In the genomic region with DNA sequence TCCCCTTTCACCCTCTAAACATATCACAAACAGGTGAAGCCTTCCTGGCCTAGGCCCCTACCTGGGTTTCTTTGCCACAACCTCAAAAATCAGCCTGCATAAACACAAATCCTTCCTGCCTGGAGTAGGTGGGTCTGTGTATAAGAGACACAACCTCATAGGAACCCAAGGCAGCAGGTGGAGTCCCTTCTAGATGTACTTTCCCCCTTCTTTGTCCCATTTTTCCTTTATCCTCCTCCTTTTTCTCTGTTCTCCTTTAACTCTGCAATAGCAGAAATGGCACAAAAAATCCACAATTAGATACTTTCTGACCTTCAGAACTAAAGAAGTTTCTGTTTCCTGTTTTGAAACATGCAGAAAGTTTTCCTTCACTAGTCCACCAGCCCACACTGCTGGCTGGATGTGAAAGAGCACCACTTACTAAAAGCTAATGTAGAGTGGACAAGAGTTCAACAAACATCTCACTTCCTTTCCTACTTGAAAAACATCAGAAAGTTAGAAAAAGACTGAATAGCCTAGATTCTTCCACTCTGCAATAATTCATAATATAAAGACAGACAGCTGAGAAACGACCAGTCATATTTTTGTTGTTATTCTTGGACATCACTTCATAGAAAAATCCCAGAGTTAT, we compare ENCODE assay signal across 9 cellular contexts. TPM values are rescaled to one million over a fixed set of nuclear protein-coding genes. Genes with fewer than 3 reads are reported as not detected.
A peak's percentile ranks its signal among the peaks of the same experiment; 100 is the strongest.
DNase-seq lines count a peak whose midpoint lies in the region; ATAC-seq and TF ChIP-seq lines count a peak whose summit lies in the region.
"Had no signal": no experiment of that assay in that cellular context is flagged by ENCODE, and none has a peak within 500 bp of the region (broad histone marks: within the 10 kb centered on the region; RNA-seq: fewer than 3 reads in every experiment).

No MANE protein-coding gene starts in this region.

- no peak overlapping the region for H2AFZ ChIP-seq in H9 (ENCODE audit: low read length)

- H3K27ac ChIP-seq in gastroesophageal sphincter (peak overlapping the region; percentile 57 to 64 (median 60)), thoracic aorta (peak overlapping the region; percentile 41 to 86), H9 (ENCODE audit: insufficient read length, low read depth, low read length) (no peak overlapping the region)

- TF ChIP-seq EP300 in gastroesophageal sphincter (IDR thresholded peaks at IDR 0.05): no peak

- H3K4me3 ChIP-seq in gastroesophageal sphincter: no peak overlapping the region
- H3K4me3 ChIP-seq in thoracic aorta: peak overlapping the region; percentile 12

- DNase-seq in activated CD4-positive, alpha-beta memory T cell treated with anti-CD3 and anti-CD28 coated beads for 36 hours: no peak
- DNase-seq in activated CD4-positive, alpha-beta memory T cell treated with anti-CD3 and anti-CD28 coated beads, Interleukin-2, amount 10 ng/mL, durations not matched to agents 7 days and 5 days: no peak
- DNase-seq in thoracic aorta (ENCODE audit: low spot score): no peak
- no peak for DNase-seq in H9
- no peak for DNase-seq in effector CD4-positive, alpha-beta T cell
- DNase-seq: NCI-H1048 had no signal

- peaks cover 19% of the 10 kb centered on the region for H3K36me3 Mint-ChIP-seq in activated CD4-positive, alpha-beta memory T cell treated with anti-CD3 and anti-CD28 coated beads for 36 hours
- H3K36me3 Mint-ChIP-seq in activated CD4-positive, alpha-beta memory T cell treated with anti-CD3 and anti-CD28 coated beads, Interleukin-2, amount 10 ng/mL, durations not matched to agents 7 days and 5 days (ENCODE audit: low read depth): peaks cover 20% of the 10 kb centered on the region
- H3K36me3 Mint-ChIP-seq in H9 (ENCODE audit: insufficient read depth in 1 of 3, low read depth in 3 of 3): no peaks in the 10 kb centered on the region

- H3K4ac ChIP-seq in H9 (ENCODE audit: low read depth, low read length): no peak overlapping the region

- H3K23ac ChIP-seq in H9 (ENCODE audit: insufficient read length, low read depth, low read length): no peak overlapping the region

- H3K4me2 ChIP-seq in H9 (ENCODE audit: insufficient read depth, insufficient read length, low read length): no peak overlapping the region

- H3K18ac ChIP-seq in H9 (ENCODE audit: insufficient read length, low read depth, low read length): no peak overlapping the region

- peak overlapping the region; percentile 71 for H3K27ac Mint-ChIP-seq in activated CD4-positive, alpha-beta memory T cell treated with anti-CD3 and anti-CD28 coated beads for 36 hours
- H3K27ac Mint-ChIP-seq in activated CD4-positive, alpha-beta memory T cell treated with anti-CD3 and anti-CD28 coated beads, Interleukin-2, amount 10 ng/mL, durations not matched to agents 7 days and 5 days: no peak overlapping the region
- no peak overlapping the region for H3K27ac Mint-ChIP-seq in H9

- H2BK20ac ChIP-seq in H9 (ENCODE audit: low read depth, low read length, poor library complexity, severe bottlenecking): no peak overlapping the region

- no peaks in the 10 kb centered on the region for H3K27me3 ChIP-seq in gastroesophageal sphincter
- no peaks in the 10 kb centered on the region for H3K27me3 ChIP-seq in thoracic aorta (replicated peaks; ENCODE audit: insufficient read depth)
- H3K27me3 ChIP-seq in H9 (ENCODE audit: insufficient read depth, low read length): no peaks in the 10 kb centered on the region

- H3K23me2 ChIP-seq in H9 (ENCODE audit: insufficient read length, low read depth, low read length, poor library complexity, severe bottlenecking): no peaks in the 10 kb centered on the region

- CTCF ChIA-PET in activated CD4-positive, alpha-beta memory T cell treated with anti-CD3 and anti-CD28 coated beads for 36 hours (lab: Charles Lee): interaction anchor here (0.9 to 2.3 kb wide), 2 partner anchors 11 to 349 kb away, joined by 3 to 7 read pairs; partner anchors contain the start of gene SLC40A1
- CTCF ChIA-PET in activated CD4-positive, alpha-beta memory T cell treated with anti-CD3 and anti-CD28 coated beads, Interleukin-2, amount 10 ng/mL, durations not matched to agents 7 days and 5 days (lab: Charles Lee): interaction anchor here (1.6 kb wide), 1 partner anchor 11 kb away, joined by 3 read pairs; the partner anchor contains the start of gene SLC40A1

- H3K27me3 Mint-ChIP-seq in activated CD4-positive, alpha-beta memory T cell treated with anti-CD3 and anti-CD28 coated beads for 36 hours: no peaks in the 10 kb centered on the region
- H3K27me3 Mint-ChIP-seq in activated CD4-positive, alpha-beta memory T cell treated with anti-CD3 and anti-CD28 coated beads, Interleukin-2, amount 10 ng/mL, durations not matched to agents 7 days and 5 days: no peaks in the 10 kb centered on the region
- peaks cover 35% of the 10 kb centered on the region for H3K27me3 Mint-ChIP-seq in H9 (ENCODE audit: low read depth)

- no peak overlapping the region for H3K14ac ChIP-seq in H9 (ENCODE audit: insufficient read depth, low read length)

- H2BK120ac ChIP-seq in H9 (ENCODE audit: low read depth, low read length, poor library complexity, severe bottlenecking): no peak overlapping the region

- TF ChIP-seq POLR2A in gastroesophageal sphincter (IDR thresholded peaks at IDR 0.05): no peak

- no peak overlapping the region for H3T11ph ChIP-seq in H9 (ENCODE audit: low read length)

- H2BK12ac ChIP-seq in H9 (ENCODE audit: insufficient read length, low read depth, low read length): no peak overlapping the region

- no peak overlapping the region for H4K8ac ChIP-seq in H9 (replicated peaks; ENCODE audit: insufficient read length, low read depth, low read length)

- no peak overlapping the region for H2AK5ac ChIP-seq in H9 (ENCODE audit: insufficient read length, low read length)

- H3K4me3 Mint-ChIP-seq in activated CD4-positive, alpha-beta memory T cell treated with anti-CD3 and anti-CD28 coated beads for 36 hours: no peak overlapping the region
- H3K4me3 Mint-ChIP-seq in activated CD4-positive, alpha-beta memory T cell treated with anti-CD3 and anti-CD28 coated beads, Interleukin-2, amount 10 ng/mL, durations not matched to agents 7 days and 5 days: no peak overlapping the region
- H3K4me3 Mint-ChIP-seq in H9: no peak overlapping the region

- no peak overlapping the region for H2BK5ac ChIP-seq in H9 (ENCODE audit: insufficient read length, low read length)

- H4K20me1 ChIP-seq in H9 (ENCODE audit: control insufficient read depth, insufficient read depth, insufficient read length): no peaks in the 10 kb centered on the region

- POLR2A ChIA-PET in activated CD4-positive, alpha-beta memory T cell treated with anti-CD3 and anti-CD28 coated beads for 36 hours (lab: Charles Lee): interaction anchor here (1.4 kb wide), 1 partner anchor 11 kb away, joined by 4 read pairs; the partner anchor contains the start of gene SLC40A1
- POLR2A ChIA-PET in activated CD4-positive, alpha-beta memory T cell treated with anti-CD3 and anti-CD28 coated beads, Interleukin-2, amount 10 ng/mL, durations not matched to agents 7 days and 5 days (lab: Charles Lee): interaction anchor here (0.8 to 1.7 kb wide), 2 partner anchors 11 to 518 kb away, joined by 3 to 5 read pairs; partner anchors contain the start of gene SLC40A1

- H3K4me1 ChIP-seq in gastroesophageal sphincter (peaks cover 6 to 78% (median 12%) of the 10 kb centered on the region in 3 donors), thoracic aorta (ENCODE audit: control insufficient read depth in 1 of 2, low read depth in 2 of 2) (peaks cover 41 to 93% of the 10 kb centered on the region in 2 donors), H9 (ENCODE audit: insufficient read depth, low read length) (no peaks in the 10 kb centered on the region)

- H3K4me1 Mint-ChIP-seq in activated CD4-positive, alpha-beta memory T cell treated with anti-CD3 and anti-CD28 coated beads for 36 hours (ENCODE audit: low read depth): peaks cover 35% of the 10 kb centered on the region
- peaks cover 22% of the 10 kb centered on the region for H3K4me1 Mint-ChIP-seq in activated CD4-positive, alpha-beta memory T cell treated with anti-CD3 and anti-CD28 coated beads, Interleukin-2, amount 10 ng/mL, durations not matched to agents 7 days and 5 days
- no peaks in the 10 kb centered on the region for H3K4me1 Mint-ChIP-seq in H9

- no peak overlapping the region for H4K91ac ChIP-seq in H9 (ENCODE audit: insufficient read length, low read depth, low read length)

- H3K9me3 Mint-ChIP-seq in activated CD4-positive, alpha-beta memory T cell treated with anti-CD3 and anti-CD28 coated beads for 36 hours: no peaks in the 10 kb centered on the region
- H3K9me3 Mint-ChIP-seq in activated CD4-positive, alpha-beta memory T cell treated with anti-CD3 and anti-CD28 coated beads, Interleukin-2, amount 10 ng/mL, durations not matched to agents 7 days and 5 days: no peaks in the 10 kb centered on the region
- H3K9me3 Mint-ChIP-seq in H9: no peaks in the 10 kb centered on the region

- intact Hi-C loops in activated CD4-positive, alpha-beta memory T cell treated with anti-CD3 and anti-CD28 coated beads for 36 hours (cut with micrococcal nuclease): no loop called here

- no peaks in the 10 kb centered on the region for H3K79me1 ChIP-seq in H9 (ENCODE audit: insufficient read depth, low read depth, low read length, poor library complexity, severe bottlenecking)

- no peak overlapping the region for H3K56ac ChIP-seq in H9 (ENCODE audit: insufficient read length, low read depth, low read length)

- no peak overlapping the region for H4K5ac ChIP-seq in H9 (ENCODE audit: insufficient read length, low read depth, low read length)

- H3K9ac ChIP-seq in H9 (ENCODE audit: extremely low read depth, insufficient read length, low read length): no peak overlapping the region

- H2BK15ac ChIP-seq in H9 (ENCODE audit: low read depth, low read length): no peak overlapping the region

- H3K9me3 ChIP-seq in gastroesophageal sphincter (no peaks in the 10 kb centered on the region), thoracic aorta (no peaks in the 10 kb centered on the region), H9 (ENCODE audit: control insufficient read depth, low read depth, low read length) (no peaks in the 10 kb centered on the region)

- WGBS in gastroesophageal sphincter (ENCODE audit: low coverage in 1 of 2), 2 donors: 0 to 17% methylated on average over 1 of the region's 1 CpG
- no CpG with 5 or more reads among the region's 1 CpG for WGBS in H9 (ENCODE audit: extremely low coverage, insufficient read length, low lambda C conversion rate)

- peak in 2 of 4 experiments; percentile 42 to 44 for TF ChIP-seq CTCF in gastroesophageal sphincter (IDR thresholded peaks at IDR 0.05)
- no peak for TF ChIP-seq CTCF in thoracic aorta (IDR thresholded peaks at IDR 0.05)
- no peak for TF ChIP-seq CTCF in H9 (conservative IDR thresholded peaks at IDR 0.05)

- peak; percentile 69 for ATAC-seq in SK-N-SH treated with all-trans-retinoic acid at 6 μM for 48 hours
- no peak for ATAC-seq in gastroesophageal sphincter
- peak; percentile 49 for ATAC-seq in thoracic aorta (ENCODE audit: insufficient number of reproducible peaks, low FRiP score, low read depth)
- ATAC-seq in HG03439 (IDR thresholded peaks at IDR 0.05; ENCODE audit: unreplicated experiment): no peak

- H3K36me3 ChIP-seq in gastroesophageal sphincter (peaks cover 0 to 82% of the 10 kb centered on the region in 2 donors), thoracic aorta (peaks cover 22% of the 10 kb centered on the region)

- H3K79me2 ChIP-seq in H9 (ENCODE audit: insufficient read depth, low read length): no peaks in the 10 kb centered on the region

RNA-seq across cellular contexts. Expression of gene SLC40A1, which starts 11.2 kb away (rescaled TPM):
- total RNA-seq in activated CD4-positive, alpha-beta memory T cell treated with anti-CD3 and anti-CD28 coated beads for 36 hours: 1 to 10 TPM; 4.7 to 4.8 TPM
- total RNA-seq in activated CD4-positive, alpha-beta memory T cell treated with anti-CD3 and anti-CD28 coated beads, Interleukin-2, amount 10 ng/mL, durations not matched to agents 7 days and 5 days: 1 to 10 TPM; 4.4 to 6.0 TPM
- total RNA-seq in gastroesophageal sphincter: 10 to 100 TPM; 32.1 to 96.3 (median 57.2) TPM
- total RNA-seq in thoracic aorta: 100 to 1,000 TPM in 1 of 2 donors, 10 to 100 TPM in 1; 76.5 to 118 TPM
- not detected in 2 replicates for total RNA-seq in H9 (2021)

Comparison
In these comparisons a context has a peak if more than half of its experiments do, and no peak if none do; other contexts are left out.
1. ATAC-seq: peak in SK-N-SH treated with all-trans-retinoic acid at 6 μM for 48 hours (single experiment) and thoracic aorta (single experiment); none in gastroesophageal sphincter (single experiment) and HG03439 (single experiment).
2. RNA of gene SLC40A1, which starts 11.2 kb away (total RNA-seq): 76.5 to 118 TPM in thoracic aorta and 32.1 to 96.3 TPM in gastroesophageal sphincter; 4.4 to 6.0 TPM in activated CD4-positive, alpha-beta memory T cell treated with anti-CD3 and anti-CD28 coated beads, Interleukin-2, amount 10 ng/mL, durations not matched to agents 7 days and 5 days, 4.7 to 4.8 TPM in activated CD4-positive, alpha-beta memory T cell treated with anti-CD3 and anti-CD28 coated beads for 36 hours and not detected in H9; every median in the first group is over 4 times any median in the second.